ENCODE assay signal across 8 cellular contexts in the genomic region with DNA sequence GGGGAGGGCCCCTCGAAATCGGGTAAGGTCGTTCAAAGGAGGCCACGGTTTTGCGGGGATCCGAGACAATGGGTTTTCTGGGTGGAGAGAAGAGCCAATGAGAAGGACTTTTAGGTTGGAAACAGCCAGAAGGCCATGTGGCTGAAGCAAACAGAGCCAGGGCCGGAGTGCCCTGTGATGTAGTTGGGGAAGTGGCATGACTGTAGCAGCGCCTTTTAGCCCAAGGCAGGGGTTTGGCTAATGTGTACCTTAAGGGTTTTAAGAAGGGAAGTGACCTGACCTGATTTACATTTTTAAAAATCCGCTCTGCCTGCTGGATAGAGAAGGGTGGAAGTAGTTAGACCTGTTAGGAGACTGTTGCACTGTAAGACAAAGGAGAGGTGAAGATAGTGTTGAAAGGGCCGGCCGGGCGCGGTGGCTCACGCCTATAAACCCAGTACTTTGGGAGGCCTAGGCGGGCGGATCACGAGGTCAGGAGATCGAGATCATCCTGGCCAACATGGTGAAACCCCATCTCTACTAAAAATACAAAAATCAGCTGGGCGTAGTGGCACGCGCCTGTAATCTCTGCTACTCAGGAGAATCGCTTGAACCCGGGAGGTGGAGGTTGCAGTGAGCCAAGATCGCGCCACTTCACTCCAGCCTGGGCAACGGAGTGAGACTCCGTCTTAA. TPM values are rescaled to one million over a fixed set of nuclear protein-coding genes. Genes with fewer than 3 reads are reported as not detected.
DNase-seq lines count a peak whose midpoint lies in the region; ATAC-seq and TF ChIP-seq lines count a peak whose summit lies in the region.

No MANE protein-coding gene starts in this region.

- TF ChIP-seq POLR2A in sigmoid colon (IDR thresholded peaks at IDR 0.05), result no peak

- no peaks in the 10 kb centered on the region for H3K27me3 Mint-ChIP-seq in MCF 10A (ENCODE audit: insufficient read depth, unreplicated experiment)

- peak overlapping the region; percentile 96 to 99 (median 98) for H3K27ac ChIP-seq in sigmoid colon

- peaks cover 36% of the 10 kb centered on the region for H3K36me3 Mint-ChIP-seq in MCF 10A (ENCODE audit: insufficient read depth, unreplicated experiment)

- no peaks in the 10 kb centered on the region for H3K9me3 Mint-ChIP-seq in MCF 10A (ENCODE audit: unreplicated experiment)

- ATAC-seq in HG03432 (IDR thresholded peaks at IDR 0.05; ENCODE audit: unreplicated experiment), result peak; percentile 21
- ATAC-seq in GM21737 (IDR thresholded peaks at IDR 0.05; ENCODE audit: unreplicated experiment), result no peak

- no peaks in the 10 kb centered on the region for H3K36me3 ChIP-seq in sigmoid colon

- 21 to 40% methylated on average over 27 of the region's 27 CpGs for WGBS in sigmoid colon, 2 donors

- CTCF ChIA-PET in MCF 10A (lab: Yijun Ruan, JAX), result interaction anchor here (0.7 to 4.4 kb wide), 3 partner anchors 51 to 181 kb away, joined by 3 to 33 read pairs (median 4); no protein-coding TSS in a partner anchor

- H3K4me1 ChIP-seq in sigmoid colon, result peaks cover 0 to 81% (median 79%) of the 10 kb centered on the region in 4 donors

- H3K4me3 ChIP-seq in iPS-18c (ENCODE audit: insufficient read depth, low read depth, low read length) (peak overlapping the region; percentile 89), sigmoid colon (peak overlapping the region; percentile 75 to 91 (median 80))

- H3K4me3 Mint-ChIP-seq in MCF 10A (ENCODE audit: unreplicated experiment), result peak overlapping the region; percentile 75

- peaks cover 71% of the 10 kb centered on the region for H3K4me1 Mint-ChIP-seq in MCF 10A (ENCODE audit: insufficient read depth, unreplicated experiment)

- no peak for TF ChIP-seq EP300 in sigmoid colon (IDR thresholded peaks at IDR 0.05)

- H3K9me3 ChIP-seq in iPS-18c (ENCODE audit: control insufficient read depth, insufficient read depth, low read length) (no peaks in the 10 kb centered on the region), sigmoid colon (no peaks in the 10 kb centered on the region)

- POLR2A ChIA-PET in MCF 10A (lab: Yijun Ruan, JAX), result interaction anchor here (0.7 to 16.0 kb wide), 9 partner anchors 11 to 400 kb away, joined by 3 to 343 read pairs (median 35); a partner anchor contains a TSS

- TF ChIP-seq CTCF in MCF 10A (IDR thresholded peaks at IDR 0.05; ENCODE audit: unreplicated experiment) (no peak), sigmoid colon (IDR thresholded peaks at IDR 0.05) (no peak)

- peak; percentile 22 to 50 for DNase-seq in NCI-H2081 (lab: John Stamatoyannopoulos, UW)
- DNase-seq in NCI-H2081 treated with DMSO at 0.1 percent for 48 hours (lab: John Stamatoyannopoulos, UW), result no peak
- DNase-seq in SHP77 (lab: John Stamatoyannopoulos, UW), result peak; percentile 3 to 46
- peak; percentile 59 for DNase-seq in MCF 10A (ENCODE audit: unreplicated experiment)
- DNase-seq in sigmoid colon, result peak; percentile 84

- intact Hi-C loops in MCF 10A (cut with micrococcal nuclease) (loop anchor here (2.0 to 5.0 kb wide), 3 partner anchors 95 to 401 kb away; a partner anchor contains a TSS), sigmoid colon (cut with DNase I) (loop anchor here (2.0 to 10.0 kb wide), 5 partner anchors 33 to 256 kb away; a partner anchor contains a TSS)

- H3K27ac Mint-ChIP-seq in MCF 10A (ENCODE audit: low read depth, unreplicated experiment), result peak overlapping the region; percentile 97

- no peaks in the 10 kb centered on the region for H3K27me3 ChIP-seq in sigmoid colon

- BruUV-seq in MCF 10A (replicated peaks; lab: Mats Ljungman, UMichigan), result no TSS peak

RNA-seq across cellular contexts. Expression of a gene that starts 1.0 kb away (rescaled TPM):
- total RNA-seq in MCF 10A (2022) (67.3 and 92.8 TPM in 2 replicates), sigmoid colon (10 to 100 TPM; 38.5 to 85.6 (median 53.4) TPM)
- 10 to 100 TPM; 31.2 to 43.7 (median 34.8) TPM for polyA plus RNA-seq in sigmoid colon

RNA-seq across cellular contexts. Expression of a gene that starts 1.4 kb away (rescaled TPM):
- total RNA-seq in MCF 10A (2022), result 31.0 and 31.7 TPM in 2 replicates
- 10 to 100 TPM; 10.8 to 21.6 (median 16.2) TPM for total RNA-seq in sigmoid colon
- polyA plus RNA-seq in sigmoid colon, result 1 to 10 TPM; 3.0 to 5.0 (median 3.9) TPM
